In the genomic region with DNA sequence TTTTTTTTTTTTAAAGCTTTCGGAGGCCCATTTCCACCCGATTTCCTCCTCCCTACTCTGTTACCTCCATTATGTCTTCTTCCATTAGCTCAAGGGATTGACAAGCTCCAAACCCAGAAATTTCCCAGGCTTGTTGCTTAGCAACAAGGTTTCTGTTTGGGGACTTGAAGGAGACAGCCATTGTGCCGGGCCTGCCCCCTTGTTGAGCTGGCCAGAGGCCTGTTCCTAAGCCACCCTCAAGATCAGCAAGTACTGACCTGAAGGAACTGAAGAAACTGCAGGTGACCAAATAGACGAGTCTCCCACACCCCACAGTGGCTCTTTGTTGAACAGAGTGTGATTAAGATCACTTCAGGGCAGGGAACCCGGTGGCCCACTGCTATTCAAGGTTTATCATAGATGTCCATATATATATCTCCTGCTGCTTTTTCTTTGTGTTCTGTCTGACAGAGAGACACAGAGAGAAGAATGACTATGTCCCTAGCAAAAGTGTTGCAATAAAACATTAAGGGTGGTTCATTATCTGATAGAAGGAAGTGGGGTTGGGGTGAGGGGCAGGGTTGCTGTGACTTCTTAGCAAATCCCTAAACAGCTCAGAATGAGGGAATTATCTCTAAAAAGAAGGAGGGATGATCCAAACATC, we compare ENCODE assay signal across 11 cellular contexts.
DNase-seq lines count a peak whose midpoint lies in the region; ATAC-seq and TF ChIP-seq lines count a peak whose summit lies in the region.
"Had no signal": no experiment of that assay in that cellular context is flagged by ENCODE, and none has a peak within 500 bp of the region (broad histone marks: within the 10 kb centered on the region; RNA-seq: fewer than 3 reads in every experiment).

No MANE protein-coding gene starts in this region.

- H3K9me3 ChIP-seq in right atrium auricular region (no peaks in the 10 kb centered on the region), subcutaneous abdominal adipose tissue (ENCODE audit: control insufficient read depth in 5 of 5, low read length in 5 of 5) (no peaks in the 10 kb centered on the region)
- H3K9me3 ChIP-seq: esophagus muscularis mucosa had no signal

- POLR2A ChIA-PET in GM10248 (lab: Yijun Ruan, JAX): no interaction called here

- H3K36me3 ChIP-seq in right atrium auricular region: no peaks in the 10 kb centered on the region
- H3K36me3 ChIP-seq in subcutaneous abdominal adipose tissue (ENCODE audit: control insufficient read depth in 5 of 5, insufficient read depth in 5 of 5, low read length in 5 of 5): no peaks in the 10 kb centered on the region
- H3K36me3 ChIP-seq: esophagus muscularis mucosa had no signal

- H3K27ac ChIP-seq in right atrium auricular region (peak overlapping the region; percentile 28 to 53), subcutaneous abdominal adipose tissue (ENCODE audit: low read depth, low read length) (peak overlapping the region; percentile 24)

- DNase-seq in NCI-H2029 (lab: John Stamatoyannopoulos, UW) (peak; percentile 33), NCI-H2029 treated with DMSO at 0.1 percent for 48 hours (lab: John Stamatoyannopoulos, UW) (no peak), SKM-1 (lab: John Stamatoyannopoulos, UW; ENCODE audit: unreplicated experiment) (peak; percentile 21), right atrium auricular region (ENCODE audit: low spot score) (no peak), NCI-H2171 (lab: John Stamatoyannopoulos, UW) (no peak), GM10248 (ENCODE audit: extremely low spot score) (no peak)
- DNase-seq: activated T-cell treated with anti-CD3 and anti-CD28 coated beads, Interleukin-2, amount 50 U/mL, for 72 hours had no signal

- H3K4me3 ChIP-seq in right atrium auricular region (no peak overlapping the region), subcutaneous abdominal adipose tissue (ENCODE audit: low read depth in 1 of 5, low read length in 5 of 5) (no peak overlapping the region)
- H3K4me3 ChIP-seq: esophagus muscularis mucosa, GM12878 had no signal

- TF ChIP-seq CTCF in right atrium auricular region (IDR thresholded peaks at IDR 0.05) (no peak), GM10248 (IDR thresholded peaks at IDR 0.05; ENCODE audit: control extremely low read depth, extremely low read depth, low read depth, missing control alignments) (no peak)

- H3K4me1 ChIP-seq in right atrium auricular region (peaks cover 0 to 37% of the 10 kb centered on the region in 2 donors), subcutaneous abdominal adipose tissue (ENCODE audit: control insufficient read depth in 5 of 5, insufficient read depth in 5 of 5, low read length in 5 of 5) (peaks cover 10 to 39% (median 33%) of the 10 kb centered on the region in 5 donors)

- H3K27me3 ChIP-seq in right atrium auricular region (no peaks in the 10 kb centered on the region), subcutaneous abdominal adipose tissue (ENCODE audit: control insufficient read depth in 5 of 5, insufficient read depth in 4 of 5, low read length in 5 of 5) (no peaks in the 10 kb centered on the region)
- H3K27me3 ChIP-seq: esophagus muscularis mucosa had no signal

- CTCF ChIA-PET in GM10248 (lab: Yijun Ruan, JAX): no interaction called here

- ATAC-seq in HG02938 (IDR thresholded peaks at IDR 0.05; ENCODE audit: unreplicated experiment): no peak
- ATAC-seq: activated T-cell treated with anti-CD3 and anti-CD28 coated beads, Interleukin-2, amount 50 U/mL, for 72 hours; GM12878 had no signal

- no peak overlapping the region for H3K9ac ChIP-seq in subcutaneous abdominal adipose tissue (ENCODE audit: low read length in 5 of 5)

Comparison
In these comparisons a context has a peak if more than half of its experiments do, and no peak if none do; other contexts are left out.
1. DNase-seq: peak in NCI-H2029 (single experiment) and SKM-1 (single experiment); none in NCI-H2029 treated with DMSO at 0.1 percent for 48 hours (single experiment), right atrium auricular region (single experiment), NCI-H2171 (single experiment) and GM10248 (single experiment).